ENCODE assay signal across 1 cellular context in genomic region chr19:45457776-45458175, GRCh38.
TF ChIP-seq lines count a peak whose summit lies in the region.

No MANE protein-coding gene starts in this region.

TF ChIP-seq in IMR-90, 13 proteins besides CTCF, POLR2A, EP300 and RAD21:
- TF ChIP-seq ELK1 (IDR thresholded peaks at IDR 0.05; ENCODE audit: borderline replicate concordance, low read depth, low read length), result no peak
- TF ChIP-seq CHD1 (IDR thresholded peaks at IDR 0.05; ENCODE audit: low read depth, low read length), result no peak
- no peak for TF ChIP-seq BHLHE40 (IDR thresholded peaks at IDR 0.05; ENCODE audit: low read depth, low read length)
- no peak for TF ChIP-seq MAFK (IDR thresholded peaks at IDR 0.05; ENCODE audit: low read depth, low read length)
- no peak for TF ChIP-seq FOS (IDR thresholded peaks at IDR 0.05; ENCODE audit: low read depth, low read length)
- TF ChIP-seq SMC3 (IDR thresholded peaks at IDR 0.05; ENCODE audit: low read depth, low read length), result no peak
- TF ChIP-seq RFX5 (IDR thresholded peaks at IDR 0.05; ENCODE audit: low read depth, low read length), result no peak
- TF ChIP-seq CEBPB (IDR thresholded peaks at IDR 0.05; ENCODE audit: low read depth, low read length), result no peak
- TF ChIP-seq MXI1 (IDR thresholded peaks at IDR 0.05; ENCODE audit: borderline replicate concordance, low read depth, low read length), result no peak
- no peak for TF ChIP-seq RCOR1 (IDR thresholded peaks at IDR 0.05; ENCODE audit: insufficient replicate concordance, low read length)
- no peak for TF ChIP-seq MAZ (IDR thresholded peaks at IDR 0.05; ENCODE audit: borderline replicate concordance, low read depth, low read length)
- TF ChIP-seq USF2 (IDR thresholded peaks at IDR 0.05; ENCODE audit: low read depth, low read length), result no peak
